In genomic region chr19:18390075-18390909, GRCh38 we compare ENCODE assay signal across 14 cellular contexts. TPM values are rescaled to one million over a fixed set of nuclear protein-coding genes. Genes with fewer than 3 reads are reported as not detected.
A peak's percentile ranks its signal among the peaks of the same experiment; 100 is the strongest.
DNase-seq lines count a peak whose midpoint lies in the region; ATAC-seq, FAIRE-seq and TF ChIP-seq lines count a peak whose summit lies in the region.
"Had no signal": no experiment of that assay in that cellular context is flagged by ENCODE, and none has a peak within 500 bp of the region (broad histone marks: within the 10 kb centered on the region; RNA-seq: fewer than 3 reads in every experiment).

No MANE protein-coding gene starts in this region.

- no peak overlapping the region for H3K27ac ChIP-seq in endothelial cell of umbilical vein (ENCODE audit: insufficient read depth, low read depth, low read length)
- H3K27ac ChIP-seq: left ventricle myocardium inferior, psoas muscle had no signal

- H3K4me1 ChIP-seq in endothelial cell of umbilical vein (ENCODE audit: control insufficient read depth, extremely low read depth, insufficient read depth, low read length): peaks cover 19% of the 10 kb centered on the region

- H3K4me3 ChIP-seq in endothelial cell of umbilical vein (replicated peaks in 1 of 3; ENCODE audit: insufficient read depth in 1 of 3, low read depth in 1 of 3, low read length in 3 of 3): no peak overlapping the region
- H3K4me3 ChIP-seq: left ventricle myocardium inferior, psoas muscle had no signal

- no peak for ATAC-seq in Right ventricle myocardium inferior
- no peak for ATAC-seq in Right ventricle myocardium superior (ENCODE audit: poor library complexity)
- ATAC-seq: psoas muscle had no signal

- H3K36me3 ChIP-seq in endothelial cell of umbilical vein (ENCODE audit: control insufficient read depth in 2 of 2, extremely low read depth in 1 of 2, insufficient read depth in 2 of 2, low read length in 2 of 2): peaks cover 0 to 9% of the 10 kb centered on the region in 2 experiments
- H3K36me3 ChIP-seq: left ventricle myocardium inferior had no signal

- DNase-seq in Right ventricle myocardium inferior (ENCODE audit: missing footprints): peak; percentile 35
- no peak for DNase-seq in Right ventricle myocardium superior
- DNase-seq in NCI-H82 (lab: John Stamatoyannopoulos, UW): peak; percentile 91
- DNase-seq in endothelial cell of umbilical vein (ENCODE audit: low read depth, low spot score): no peak
- DNase-seq in glutamatergic neuron: no peak
- DNase-seq in GM13976 (ENCODE audit: low spot score): no peak
- no peak for DNase-seq in activated CD4-positive, alpha-beta T cell treated with anti-CD3 and anti-CD28 coated beads for 1 hour
- no peak for DNase-seq in stimulated activated CD4-positive, alpha-beta T cell treated with anti-CD3 and anti-CD28 coated beads, Interleukin-4, amount 100 ng/mL, for 4 hours
- DNase-seq: activated gamma-delta T cell, cortex of kidney, left ventricle myocardium inferior, NCI-H1092 treated with DMSO at 0.1 percent for 48 hours, OCI-M1, psoas muscle had no signal

- dilution Hi-C loops in endothelial cell of umbilical vein (cut with MboI; ENCODE audit: extremely low pct_ligation_motif_present, low sequenced_read_pairs): no loop called here

- no peak overlapping the region for H2AFZ ChIP-seq in endothelial cell of umbilical vein (ENCODE audit: low read depth, low read length)

- H3K27ac Mint-ChIP-seq in glutamatergic neuron (ENCODE audit: unreplicated experiment): no peak overlapping the region

- BruUV-seq in endothelial cell of umbilical vein (replicated peaks; lab: Mats Ljungman, UMichigan): no TSS peak

- POLR2A ChIA-PET in endothelial cell of umbilical vein (lab: Charles Lee): interaction anchor here (0.7 kb wide), 1 partner anchor 30 kb away, joined by 3 read pairs; no protein-coding TSS in a partner anchor

- CTCF ChIA-PET in endothelial cell of umbilical vein (lab: Charles Lee): interaction anchor here (0.5 to 9.4 kb wide), 13 partner anchors 9 to 183 kb away, joined by 3 to 115 read pairs (median 7); partner anchors contain the start of gene SSBP4

- intact Hi-C loops in Right ventricle myocardium inferior (cut with DNase I) (no loop called here), Right ventricle myocardium superior (cut with DNase I) (loop anchor here (5.0 kb wide), 1 partner anchor 43 kb away; no protein-coding TSS in a partner anchor), endothelial cell of umbilical vein (cut with micrococcal nuclease) (no loop called here)

- no peaks in the 10 kb centered on the region for H3K4me1 Mint-ChIP-seq in glutamatergic neuron (ENCODE audit: low read depth, unreplicated experiment)

- H3K36me3 Mint-ChIP-seq in glutamatergic neuron (ENCODE audit: unreplicated experiment): no peaks in the 10 kb centered on the region

- no peak overlapping the region for H3K9ac ChIP-seq in endothelial cell of umbilical vein (replicated peaks; ENCODE audit: extremely low read depth, insufficient read depth, low read length)

- in situ Hi-C loops in GM13976 (cut with MboI; ENCODE audit: low sequenced_read_pairs, unreplicated experiment): no loop called here

- H3K27me3 Mint-ChIP-seq in glutamatergic neuron (ENCODE audit: unreplicated experiment): peaks cover 8% of the 10 kb centered on the region

- H3K9me1 ChIP-seq in endothelial cell of umbilical vein (replicated peaks; ENCODE audit: control insufficient read depth, extremely low read depth, insufficient read depth, low read length): no peaks in the 10 kb centered on the region

- no peaks in the 10 kb centered on the region for H4K20me1 ChIP-seq in endothelial cell of umbilical vein (replicated peaks; ENCODE audit: control insufficient read depth, extremely low read depth, insufficient read depth, low read length)

- TF ChIP-seq CTCF in endothelial cell of umbilical vein (IDR thresholded peaks at IDR 0.05; ENCODE audit: extremely low read depth in 1 of 2, insufficient read depth in 1 of 2, low read depth in 1 of 2, low read length in 2 of 2): no peak
- TF ChIP-seq CTCF in glutamatergic neuron (IDR thresholded peaks at IDR 0.05; ENCODE audit: partially characterized antibody, unreplicated experiment): no peak
- TF ChIP-seq CTCF in GM13976 (IDR thresholded peaks at IDR 0.05; ENCODE audit: borderline replicate concordance, control extremely low read depth, extremely low read depth, insufficient read depth, missing control alignments): no peak

- no peak for FAIRE-seq in endothelial cell of umbilical vein (lab: Jason Lieb, UNC)

- H3K4me2 ChIP-seq in endothelial cell of umbilical vein (ENCODE audit: insufficient read depth, low read length): no peak overlapping the region

- H3K9me3 ChIP-seq in endothelial cell of umbilical vein (replicated peaks; ENCODE audit: control insufficient read depth, insufficient read depth, low read length): no peaks in the 10 kb centered on the region
- H3K9me3 ChIP-seq: psoas muscle had no signal

- H3K4me3 Mint-ChIP-seq in glutamatergic neuron (ENCODE audit: unreplicated experiment): no peak overlapping the region

- H3K9me3 Mint-ChIP-seq in glutamatergic neuron (ENCODE audit: unreplicated experiment): peaks cover 1% of the 10 kb centered on the region

- no peaks in the 10 kb centered on the region for H3K27me3 ChIP-seq in endothelial cell of umbilical vein (ENCODE audit: control insufficient read depth in 2 of 2, insufficient read depth in 2 of 2, low read length in 2 of 2)

- TF ChIP-seq POLR2A in endothelial cell of umbilical vein (IDR thresholded peaks at IDR 0.05; ENCODE audit: low read depth, low read length): peak; percentile 84

- H3K79me2 ChIP-seq in endothelial cell of umbilical vein (ENCODE audit: control insufficient read depth, insufficient read depth, low read length): peaks cover 26% of the 10 kb centered on the region

RNA-seq across cellular contexts. Expression of gene GDF15, which starts 4.3 kb away (rescaled TPM):
- total RNA-seq in Right ventricle myocardium inferior: 0.46 TPM
- total RNA-seq in Right ventricle myocardium superior: 0.54 TPM
- 140 and 165 TPM in 2 replicates for total RNA-seq in endothelial cell of umbilical vein
- polyA plus RNA-seq in endothelial cell of umbilical vein: 206 and 343 TPM in 2 replicates
- polyA plus RNA-seq in endothelial cell of umbilical vein (2011; cell fraction: cytosol; rRNA removed): 74.9 and 137 TPM in 2 replicates
- 58.6 and 63.6 TPM in 2 replicates for polyA plus RNA-seq in endothelial cell of umbilical vein (2011; cell fraction: nucleus; rRNA removed)
- polyA plus RNA-seq in endothelial cell of umbilical vein (2012): 252 and 264 TPM in 2 replicates
- polyA minus RNA-seq in endothelial cell of umbilical vein: 30.7 and 37.6 TPM in 2 replicates
- polyA minus RNA-seq in endothelial cell of umbilical vein (2011; cell fraction: cytosol; rRNA and poly(A)+ RNA removed): 27.1 TPM
- polyA minus RNA-seq in endothelial cell of umbilical vein (2011; cell fraction: nucleus; rRNA and poly(A)+ RNA removed): 12.8 and 28.4 TPM in 2 replicates
- total RNA-seq in glutamatergic neuron (ENCODE audit: unreplicated experiment): 8.9 TPM

RNA-seq across cellular contexts. Expression of gene LRRC25, which starts 7.1 kb away (rescaled TPM):
- total RNA-seq in Right ventricle myocardium inferior (5.0 TPM), Right ventricle myocardium superior (3.6 TPM), endothelial cell of umbilical vein (not detected in 2 replicates), glutamatergic neuron (ENCODE audit: unreplicated experiment) (not detected)
- not detected in 2 replicates for polyA plus RNA-seq in endothelial cell of umbilical vein
- not detected in 2 replicates for polyA plus RNA-seq in endothelial cell of umbilical vein (2011; cell fraction: cytosol; rRNA removed)
- not detected in 2 replicates for polyA plus RNA-seq in endothelial cell of umbilical vein (2011; cell fraction: nucleus; rRNA removed)
- polyA plus RNA-seq in endothelial cell of umbilical vein (2012): not detected in 2 replicates
- not detected in 2 replicates for polyA minus RNA-seq in endothelial cell of umbilical vein
- not detected for polyA minus RNA-seq in endothelial cell of umbilical vein (2011; cell fraction: cytosol; rRNA and poly(A)+ RNA removed)
- polyA minus RNA-seq in endothelial cell of umbilical vein (2011; cell fraction: nucleus; rRNA and poly(A)+ RNA removed): not detected in 2 replicates

RNA-seq across cellular contexts. Expression of gene SSBP4, which starts 28.9 kb away (rescaled TPM):
- total RNA-seq in Right ventricle myocardium inferior (36.2 TPM), Right ventricle myocardium superior (30.4 TPM), endothelial cell of umbilical vein (140 and 151 TPM in 2 replicates), glutamatergic neuron (ENCODE audit: unreplicated experiment) (177 TPM)
- 89.6 and 116 TPM in 2 replicates for polyA plus RNA-seq in endothelial cell of umbilical vein
- polyA plus RNA-seq in endothelial cell of umbilical vein (2011; cell fraction: cytosol; rRNA removed): 43.5 and 75.7 TPM in 2 replicates
- 116 and 121 TPM in 2 replicates for polyA plus RNA-seq in endothelial cell of umbilical vein (2011; cell fraction: nucleus; rRNA removed)
- 50.5 and 101 TPM in 2 replicates for polyA plus RNA-seq in endothelial cell of umbilical vein (2012)
- 12.7 and 21.8 TPM in 2 replicates for polyA minus RNA-seq in endothelial cell of umbilical vein
- polyA minus RNA-seq in endothelial cell of umbilical vein (2011; cell fraction: cytosol; rRNA and poly(A)+ RNA removed): 32.1 TPM
- polyA minus RNA-seq in endothelial cell of umbilical vein (2011; cell fraction: nucleus; rRNA and poly(A)+ RNA removed): 27.4 and 63.5 TPM in 2 replicates

RNA-seq across cellular contexts. Expression of gene ISYNA1, which starts 47.6 kb away (rescaled TPM):
- 26.0 TPM for total RNA-seq in Right ventricle myocardium inferior
- 26.0 TPM for total RNA-seq in Right ventricle myocardium superior
- 70.2 and 74.1 TPM in 2 replicates for total RNA-seq in endothelial cell of umbilical vein
- polyA plus RNA-seq in endothelial cell of umbilical vein: 69.0 and 85.0 TPM in 2 replicates
- 32.0 and 38.7 TPM in 2 replicates for polyA plus RNA-seq in endothelial cell of umbilical vein (2011; cell fraction: cytosol; rRNA removed)
- polyA plus RNA-seq in endothelial cell of umbilical vein (2011; cell fraction: nucleus; rRNA removed): 145 and 173 TPM in 2 replicates
- polyA plus RNA-seq in endothelial cell of umbilical vein (2012): 38.7 and 63.2 TPM in 2 replicates
- polyA minus RNA-seq in endothelial cell of umbilical vein: 26.2 and 34.8 TPM in 2 replicates
- polyA minus RNA-seq in endothelial cell of umbilical vein (2011; cell fraction: cytosol; rRNA and poly(A)+ RNA removed): not detected
- polyA minus RNA-seq in endothelial cell of umbilical vein (2011; cell fraction: nucleus; rRNA and poly(A)+ RNA removed): 12.2 and 26.3 TPM in 2 replicates
- 111 TPM for total RNA-seq in glutamatergic neuron (ENCODE audit: unreplicated experiment)

RNA-seq across cellular contexts. Expression of gene PGPEP1, which starts 49.9 kb away (rescaled TPM):
- total RNA-seq in Right ventricle myocardium inferior (29.3 TPM), Right ventricle myocardium superior (33.6 TPM), endothelial cell of umbilical vein (27.2 and 30.5 TPM in 2 replicates), glutamatergic neuron (ENCODE audit: unreplicated experiment) (25.6 TPM)
- polyA plus RNA-seq in endothelial cell of umbilical vein: 9.9 and 13.2 TPM in 2 replicates
- 9.3 and 10.7 TPM in 2 replicates for polyA plus RNA-seq in endothelial cell of umbilical vein (2011; cell fraction: cytosol; rRNA removed)
- polyA plus RNA-seq in endothelial cell of umbilical vein (2011; cell fraction: nucleus; rRNA removed): 19.9 and 23.0 TPM in 2 replicates
- 9.4 and 9.8 TPM in 2 replicates for polyA plus RNA-seq in endothelial cell of umbilical vein (2012)
- 37.1 and 47.2 TPM in 2 replicates for polyA minus RNA-seq in endothelial cell of umbilical vein
- 5.9 TPM for polyA minus RNA-seq in endothelial cell of umbilical vein (2011; cell fraction: cytosol; rRNA and poly(A)+ RNA removed)
- polyA minus RNA-seq in endothelial cell of umbilical vein (2011; cell fraction: nucleus; rRNA and poly(A)+ RNA removed): 8.6 TPM in 2 replicates

Comparison
In these comparisons a context has a peak if more than half of its experiments do, and no peak if none do; other contexts are left out.
1. DNase-seq: peak in Right ventricle myocardium inferior (single experiment) and NCI-H82 (single experiment); none in Right ventricle myocardium superior (single experiment), endothelial cell of umbilical vein (single experiment), glutamatergic neuron (single experiment), GM13976 (single experiment), activated CD4-positive, alpha-beta T cell treated with anti-CD3 and anti-CD28 coated beads for 1 hour (single experiment) and stimulated activated CD4-positive, alpha-beta T cell treated with anti-CD3 and anti-CD28 coated beads, Interleukin-4, amount 100 ng/mL, for 4 hours (0 of 2).
2. RNA of gene GDF15, which starts 4.3 kb away (total RNA-seq): 140 to 165 TPM in endothelial cell of umbilical vein; 8.9 TPM in glutamatergic neuron (single experiment), 0.54 TPM in Right ventricle myocardium superior (single experiment) and 0.46 TPM in Right ventricle myocardium inferior (single experiment); every median in the first group is over 10 times any median in the second.